ENCODE assay signal across 1 cellular context in the genomic region with DNA sequence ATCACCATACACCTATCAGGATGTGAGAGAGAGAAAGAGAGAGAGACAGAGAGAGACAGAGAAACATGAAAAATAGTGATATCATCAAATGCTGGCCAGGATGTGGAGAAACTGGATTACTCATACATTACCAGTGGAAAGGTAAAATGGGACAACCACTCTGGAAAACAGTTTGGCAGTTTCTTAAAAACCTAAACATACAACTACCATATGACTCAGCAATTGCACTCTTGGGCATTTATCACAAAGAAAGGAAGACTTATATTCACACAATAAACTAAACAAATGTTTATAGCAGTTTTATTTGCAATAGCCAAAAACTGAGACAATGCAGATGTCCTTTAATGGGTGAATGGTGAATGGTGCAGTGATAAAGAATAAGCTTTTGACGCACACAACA.
TF ChIP-seq lines count a peak whose summit lies in the region.

No MANE protein-coding gene starts in this region.

TF ChIP-seq in HepG2, 621 proteins besides CTCF, POLR2A, EP300 and RAD21:
- TF ChIP-seq, protein P1, sequence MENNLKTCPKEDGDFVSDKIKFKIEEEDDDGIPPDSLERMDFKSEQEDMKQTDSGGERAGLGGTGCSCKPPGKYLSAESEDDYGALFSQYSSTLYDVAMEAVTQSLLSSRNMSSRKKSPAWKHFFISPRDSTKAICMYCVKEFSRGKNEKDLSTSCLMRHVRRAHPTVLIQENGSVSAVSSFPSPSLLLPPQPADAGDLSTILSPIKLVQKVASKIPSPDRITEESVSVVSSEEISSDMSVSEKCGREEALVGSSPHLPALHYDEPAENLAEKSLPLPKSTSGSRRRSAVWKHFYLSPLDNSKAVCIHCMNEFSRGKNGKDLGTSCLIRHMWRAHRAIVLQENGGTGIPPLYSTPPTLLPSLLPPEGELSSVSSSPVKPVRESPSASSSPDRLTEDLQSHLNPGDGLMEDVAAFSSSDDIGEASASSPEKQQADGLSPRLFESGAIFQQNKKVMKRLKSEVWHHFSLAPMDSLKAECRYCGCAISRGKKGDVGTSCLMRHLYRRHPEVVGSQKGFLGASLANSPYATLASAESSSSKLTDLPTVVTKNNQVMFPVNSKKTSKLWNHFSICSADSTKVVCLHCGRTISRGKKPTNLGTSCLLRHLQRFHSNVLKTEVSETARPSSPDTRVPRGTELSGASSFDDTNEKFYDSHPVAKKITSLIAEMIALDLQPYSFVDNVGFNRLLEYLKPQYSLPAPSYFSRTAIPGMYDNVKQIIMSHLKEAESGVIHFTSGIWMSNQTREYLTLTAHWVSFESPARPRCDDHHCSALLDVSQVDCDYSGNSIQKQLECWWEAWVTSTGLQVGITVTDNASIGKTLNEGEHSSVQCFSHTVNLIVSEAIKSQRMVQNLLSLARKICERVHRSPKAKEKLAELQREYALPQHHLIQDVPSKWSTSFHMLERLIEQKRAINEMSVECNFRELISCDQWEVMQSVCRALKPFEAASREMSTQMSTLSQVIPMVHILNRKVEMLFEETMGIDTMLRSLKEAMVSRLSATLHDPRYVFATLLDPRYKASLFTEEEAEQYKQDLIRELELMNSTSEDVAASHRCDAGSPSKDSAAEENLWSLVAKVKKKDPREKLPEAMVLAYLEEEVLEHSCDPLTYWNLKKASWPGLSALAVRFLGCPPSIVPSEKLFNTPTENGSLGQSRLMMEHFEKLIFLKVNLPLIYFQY (CRISPR knock-in tag; IDR thresholded peaks at IDR 0.05; ENCODE audit: borderline replicate concordance) = no peak
- TF ChIP-seq NFE2L2 (IDR thresholded peaks at IDR 0.05; ENCODE audit: low read length) (0 out of 2 replicates have a peak, but pooled peaks have one; percentile 39), ATF7 (IDR thresholded peaks at IDR 0.05) (peak; percentile 50), ATF7 (CRISPR knock-in tag; IDR thresholded peaks at IDR 0.05) (no peak)
TF ChIP-seq in HepG2: peak in this region for 2.
